10 cellular contexts compared by ENCODE assay signal in genomic region chr17:40340327-40340726, GRCh38. TPM values are rescaled to one million over a fixed set of nuclear protein-coding genes. Genes with fewer than 3 reads are reported as not detected.
A peak's percentile ranks its signal among the peaks of the same experiment; 100 is the strongest.
DNase-seq lines count a peak whose midpoint lies in the region; ATAC-seq and TF ChIP-seq lines count a peak whose summit lies in the region.
"Had no signal": no experiment of that assay in that cellular context is flagged by ENCODE, and none has a peak within 500 bp of the region (broad histone marks: within the 10 kb centered on the region; RNA-seq: fewer than 3 reads in every experiment).

No MANE protein-coding gene starts in this region.

- TF ChIP-seq CTCF in Peyer's patch (IDR thresholded peaks at IDR 0.05) (no peak), esophagus muscularis mucosa (IDR thresholded peaks at IDR 0.05) (no peak), psoas muscle (IDR thresholded peaks at IDR 0.05) (no peak), GM10248 (IDR thresholded peaks at IDR 0.05; ENCODE audit: control extremely low read depth, extremely low read depth, low read depth, missing control alignments) (no peak)

- no peak overlapping the region for H3K4me3 ChIP-seq in CD8-positive, alpha-beta memory T cell (ENCODE audit: low read length)
- H3K4me3 ChIP-seq in Peyer's patch (no peak overlapping the region), esophagus muscularis mucosa (no peak overlapping the region), psoas muscle (peak overlapping the region; percentile 81)
- H3K4me3 ChIP-seq: SK-N-MC had no signal

- WGBS in esophagus muscularis mucosa, result 100% methylated on average over 1 of the region's 1 CpG
- WGBS in psoas muscle, 3 donors, result 97 to 100% (median 100%) methylated on average over 1 of the region's 1 CpG

- no peak for TF ChIP-seq POLR2A in Peyer's patch (IDR thresholded peaks at IDR 0.05)
- no peak for TF ChIP-seq POLR2A in esophagus muscularis mucosa (IDR thresholded peaks at IDR 0.05; ENCODE audit: low read depth)

- POLR2A ChIA-PET in CD8-positive, alpha-beta memory T cell (lab: Charles Lee), result interaction anchor here (2.2 kb wide), 1 partner anchor 22 kb away, joined by 17 read pairs; no protein-coding TSS in a partner anchor
- POLR2A ChIA-PET in GM10248 (lab: Yijun Ruan, JAX), result interaction anchor here (1.1 kb wide), 1 partner anchor 19 kb away, joined by 3 read pairs; no protein-coding TSS in a partner anchor

- H3K27me3 ChIP-seq in CD8-positive, alpha-beta memory T cell (ENCODE audit: insufficient read depth, low read length, poor library complexity, severe bottlenecking), result no peaks in the 10 kb centered on the region
- no peaks in the 10 kb centered on the region for H3K27me3 ChIP-seq in Peyer's patch
- H3K27me3 ChIP-seq in esophagus muscularis mucosa, result no peaks in the 10 kb centered on the region
- no peaks in the 10 kb centered on the region for H3K27me3 ChIP-seq in psoas muscle (ENCODE audit: insufficient read depth in 3 of 3, low read length in 2 of 3)

- intact Hi-C loops in esophagus muscularis mucosa (cut with DNase I), result no loop called here
- intact Hi-C loops in psoas muscle (cut with DNase I), result no loop called here

- peak overlapping the region; percentile 92 to 98 (median 97) for H3K27ac Mint-ChIP-seq in CD8-positive, alpha-beta memory T cell

- no peaks in the 10 kb centered on the region for H3K36me3 ChIP-seq in CD8-positive, alpha-beta memory T cell (ENCODE audit: insufficient read depth, low read length)
- H3K36me3 ChIP-seq in Peyer's patch, result no peaks in the 10 kb centered on the region
- no peaks in the 10 kb centered on the region for H3K36me3 ChIP-seq in esophagus muscularis mucosa
- peaks cover 0 to 10% of the 10 kb centered on the region in 2 donors for H3K36me3 ChIP-seq in psoas muscle (ENCODE audit: insufficient read depth in 1 of 2, low read depth in 1 of 2)

- H3K9me3 Mint-ChIP-seq in CD8-positive, alpha-beta memory T cell, result no peaks in the 10 kb centered on the region

- no peak for ATAC-seq in psoas muscle

- no peaks in the 10 kb centered on the region for H3K9me3 ChIP-seq in CD8-positive, alpha-beta memory T cell (ENCODE audit: low read length)
- H3K9me3 ChIP-seq in Peyer's patch, result no peaks in the 10 kb centered on the region
- no peaks in the 10 kb centered on the region for H3K9me3 ChIP-seq in esophagus muscularis mucosa
- no peaks in the 10 kb centered on the region for H3K9me3 ChIP-seq in psoas muscle

- DNase-seq in CD8-positive, alpha-beta memory T cell, result no peak
- DNase-seq in Peyer's patch (no peak), esophagus muscularis mucosa (ENCODE audit: extremely low spot score) (no peak), psoas muscle (no peak), GM10248 (ENCODE audit: extremely low spot score) (no peak), NCI-H2227 treated with DMSO at 0.1 percent for 48 hours (lab: John Stamatoyannopoulos, UW) (no peak), CD1c-positive myeloid dendritic cell (ENCODE audit: extremely low spot score) (no peak), SKM-1 treated with dmso at 0.1 percent for 144 hours (lab: John Stamatoyannopoulos, UW; ENCODE audit: unreplicated experiment) (no peak)
- DNase-seq: NCI-H2171 treated with DMSO at 0.1 percent for 48 hours had no signal

- H3K27me3 Mint-ChIP-seq in CD8-positive, alpha-beta memory T cell, result no peaks in the 10 kb centered on the region

- peaks cover 58% of the 10 kb centered on the region for H3K4me1 ChIP-seq in CD8-positive, alpha-beta memory T cell (ENCODE audit: insufficient read depth, low read length)
- H3K4me1 ChIP-seq in Peyer's patch (peaks cover 0 to 57% (median 18%) of the 10 kb centered on the region in 4 donors), esophagus muscularis mucosa (peaks cover 52 to 87% (median 84%) of the 10 kb centered on the region in 4 donors), psoas muscle (peaks cover 79% of the 10 kb centered on the region)

- peak overlapping the region; percentile 67 for H3K27ac ChIP-seq in CD8-positive, alpha-beta memory T cell (ENCODE audit: low read depth, low read length)
- peak overlapping the region; percentile 84 to 96 (median 94) for H3K27ac ChIP-seq in Peyer's patch
- H3K27ac ChIP-seq in esophagus muscularis mucosa (replicated peaks in 1 of 4), result peak overlapping the region; percentile 96 to 98 (median 96)
- H3K27ac ChIP-seq in psoas muscle, result peak overlapping the region; percentile 93

- CTCF ChIA-PET in CD8-positive, alpha-beta memory T cell (lab: Charles Lee), result interaction anchor here (0.7 to 2.6 kb wide), 10 partner anchors 9 to 50 kb away, joined by 3 to 41 read pairs (median 8); partner anchors contain the start of gene RARA
- CTCF ChIA-PET in GM10248 (lab: Yijun Ruan, JAX), result interaction anchor here (0.6 to 4.7 kb wide), 10 partner anchors 8 to 39 kb away, joined by 3 to 19 read pairs (median 4); no protein-coding TSS in a partner anchor

- peak overlapping the region in 4 of 7 donors; percentile 60 to 92 (median 86) for H3K4me3 Mint-ChIP-seq in CD8-positive, alpha-beta memory T cell

- peaks cover 4 to 26% (median 8%) of the 10 kb centered on the region in 3 donors for H3K36me3 Mint-ChIP-seq in CD8-positive, alpha-beta memory T cell

- TF ChIP-seq EP300 in esophagus muscularis mucosa (IDR thresholded peaks at IDR 0.05), result no peak

- H3K4me1 Mint-ChIP-seq in CD8-positive, alpha-beta memory T cell, result peaks cover 62 to 80% (median 67%) of the 10 kb centered on the region in 3 donors

RNA-seq across cellular contexts. Expression of gene GJD3, which starts 24.2 kb away (rescaled TPM):
- under 1 TPM in 1 of 2 experiments, not detected in 1; 0.24 TPM for total RNA-seq in CD8-positive, alpha-beta memory T cell
- polyA plus RNA-seq in CD8-positive, alpha-beta memory T cell, result 0.40 TPM
- 1 to 10 TPM in 1 of 4 donors, not detected in 3; 1.6 TPM for total RNA-seq in Peyer's patch
- under 1 TPM in 2 of 4 donors, not detected in 2; 0.40 to 0.50 TPM for total RNA-seq in esophagus muscularis mucosa
- 1 to 10 TPM in 2 of 4 donors, under 1 TPM in 2; 0.34 to 1.4 (median 0.82) TPM for total RNA-seq in psoas muscle
- under 1 TPM in 2 of 3 donors, not detected in 1; 0.17 to 0.25 TPM for polyA plus RNA-seq in psoas muscle

RNA-seq across cellular contexts. Expression of gene RARA, which starts 31.3 kb away (rescaled TPM):
- 10 to 100 TPM; 37.4 to 37.8 TPM for total RNA-seq in CD8-positive, alpha-beta memory T cell
- 14.0 TPM for polyA plus RNA-seq in CD8-positive, alpha-beta memory T cell
- total RNA-seq in Peyer's patch (10 to 100 TPM; 46.2 to 93.3 (median 72.1) TPM), esophagus muscularis mucosa (10 to 100 TPM; 26.2 to 53.5 (median 52.2) TPM), psoas muscle (10 to 100 TPM; 15.0 to 51.1 (median 44.6) TPM)
- 10 to 100 TPM; 15.0 to 76.9 (median 18.6) TPM for polyA plus RNA-seq in psoas muscle

RNA-seq across cellular contexts. Expression of gene CDC6, which starts 52.6 kb away (rescaled TPM):
- total RNA-seq in CD8-positive, alpha-beta memory T cell, result 100 to 1,000 TPM; 107 to 110 TPM
- polyA plus RNA-seq in CD8-positive, alpha-beta memory T cell, result 0.49 TPM
- total RNA-seq in Peyer's patch, result 10 to 100 TPM in 1 of 4 donors, 1 to 10 TPM in 3; 2.5 to 21.5 (median 3.4) TPM
- under 1 TPM; 0.32 to 0.83 (median 0.44) TPM for total RNA-seq in esophagus muscularis mucosa
- under 1 TPM; 0.27 to 0.90 (median 0.42) TPM for total RNA-seq in psoas muscle
- 1 to 10 TPM in 2 of 3 donors, under 1 TPM in 1; 0.86 to 2.5 (median 1.4) TPM for polyA plus RNA-seq in psoas muscle

Comparison
In these comparisons a context has a peak if more than half of its experiments do, and no peak if none do; other contexts are left out.
1. RNA of gene CDC6, which starts 52.6 kb away (total RNA-seq): 107 to 110 TPM in CD8-positive, alpha-beta memory T cell; 2.5 to 21.5 TPM in Peyer's patch, 0.27 to 0.90 TPM in psoas muscle and 0.32 to 0.83 TPM in esophagus muscularis mucosa; every median in the first group is over 4 times any median in the second.
2. Peak in every context shown above with its lines, with median percentiles within 50 percentile points of each other: H3K27ac ChIP-seq.